Comparison of ENCODE assay signal across 13 cellular contexts in genomic region chr11:12076840-12077534, GRCh38. TPM values are rescaled to one million over a fixed set of nuclear protein-coding genes. Genes with fewer than 3 reads are reported as not detected.
DNase-seq lines count a peak whose midpoint lies in the region; ATAC-seq and TF ChIP-seq lines count a peak whose summit lies in the region.
"Had no signal": no experiment of that assay in that cellular context is flagged by ENCODE, and none has a peak within 500 bp of the region (broad histone marks: within the 10 kb centered on the region; RNA-seq: fewer than 3 reads in every experiment).

No MANE protein-coding gene starts in this region.

- H3K9ac ChIP-seq in muscle layer of colon (ENCODE audit: low read length) = no peak overlapping the region

- no peaks in the 10 kb centered on the region for H3K9me3 Mint-ChIP-seq in activated T-cell treated with anti-CD3 and anti-CD28 coated beads, Interleukin-2, amount 50 U/mL, for 24 hours
- no peaks in the 10 kb centered on the region for H3K9me3 Mint-ChIP-seq in activated CD8-positive, alpha-beta T cell treated with anti-CD3 and anti-CD28 coated beads for 36 hours
- H3K9me3 Mint-ChIP-seq: stimulated activated effector memory CD8-positive, alpha-beta T cell treated with anti-CD3 and anti-CD28 coated beads, Interleukin-12 subunit alpha, Interleukin-12 subunit beta, amount 100 ng/mL, for 72 hours had no signal

- no peak for TF ChIP-seq CTCF in RWPE1 (conservative IDR thresholded peaks at IDR 0.05; ENCODE audit: low read depth)
- no peak for TF ChIP-seq CTCF in coronary artery (IDR thresholded peaks at IDR 0.05)
- TF ChIP-seq CTCF in thoracic aorta (IDR thresholded peaks at IDR 0.05) = no peak
- TF ChIP-seq CTCF in activated CD8-positive, alpha-beta T cell treated with anti-CD3 and anti-CD28 coated beads for 36 hours (IDR thresholded peaks at IDR 0.05) = no peak

- H3K4me1 ChIP-seq in muscle layer of colon (ENCODE audit: insufficient read depth, low read length) (peaks cover 24% of the 10 kb centered on the region), thoracic aorta (ENCODE audit: control insufficient read depth in 1 of 2, low read depth in 2 of 2) (peaks cover 13 to 51% of the 10 kb centered on the region in 2 donors)

- POLR2A ChIA-PET in RWPE1 (lab: Yijun Ruan, JAX; ENCODE audit: low non-redundant PET) = no interaction called here
- POLR2A ChIA-PET in activated CD8-positive, alpha-beta T cell treated with anti-CD3 and anti-CD28 coated beads for 36 hours (lab: Charles Lee) = no interaction called here

- peak; percentile 8 for ATAC-seq in thoracic aorta (ENCODE audit: insufficient number of reproducible peaks, low FRiP score, low read depth)
- ATAC-seq in activated CD8-positive, alpha-beta T cell treated with anti-CD3 and anti-CD28 coated beads for 36 hours = no peak

- H3K9me3 ChIP-seq in muscle layer of colon (ENCODE audit: low read length) (no peaks in the 10 kb centered on the region), thoracic aorta (no peaks in the 10 kb centered on the region)

- H3K4me3 Mint-ChIP-seq in activated T-cell treated with anti-CD3 and anti-CD28 coated beads, Interleukin-2, amount 50 U/mL, for 24 hours = no peak overlapping the region
- H3K4me3 Mint-ChIP-seq in activated CD8-positive, alpha-beta T cell treated with anti-CD3 and anti-CD28 coated beads for 36 hours = no peak overlapping the region
- H3K4me3 Mint-ChIP-seq: CD4-positive, CD25-positive, alpha-beta regulatory T cell; stimulated activated effector memory CD8-positive, alpha-beta T cell treated with anti-CD3 and anti-CD28 coated beads, Interleukin-12 subunit alpha, Interleukin-12 subunit beta, amount 100 ng/mL, for 72 hours had no signal

- no peaks in the 10 kb centered on the region for H3K36me3 Mint-ChIP-seq in activated T-cell treated with anti-CD3 and anti-CD28 coated beads, Interleukin-2, amount 50 U/mL, for 24 hours (ENCODE audit: low read depth)
- H3K36me3 Mint-ChIP-seq in activated CD8-positive, alpha-beta T cell treated with anti-CD3 and anti-CD28 coated beads for 36 hours (ENCODE audit: low read depth) = no peaks in the 10 kb centered on the region
- H3K36me3 Mint-ChIP-seq: CD4-positive, CD25-positive, alpha-beta regulatory T cell; stimulated activated effector memory CD8-positive, alpha-beta T cell treated with anti-CD3 and anti-CD28 coated beads, Interleukin-12 subunit alpha, Interleukin-12 subunit beta, amount 100 ng/mL, for 72 hours had no signal

- H3K36me3 ChIP-seq in muscle layer of colon (ENCODE audit: insufficient read depth, low read length) (no peaks in the 10 kb centered on the region), thoracic aorta (no peaks in the 10 kb centered on the region)
- H3K36me3 ChIP-seq: cardiac muscle cell had no signal

- no peak overlapping the region for H3K27ac Mint-ChIP-seq in activated T-cell treated with anti-CD3 and anti-CD28 coated beads, Interleukin-2, amount 50 U/mL, for 24 hours
- H3K27ac Mint-ChIP-seq in activated CD8-positive, alpha-beta T cell treated with anti-CD3 and anti-CD28 coated beads for 36 hours = no peak overlapping the region
- H3K27ac Mint-ChIP-seq: CD4-positive, CD25-positive, alpha-beta regulatory T cell; stimulated activated effector memory CD8-positive, alpha-beta T cell treated with anti-CD3 and anti-CD28 coated beads, Interleukin-12 subunit alpha, Interleukin-12 subunit beta, amount 100 ng/mL, for 72 hours had no signal

- CTCF ChIA-PET in RWPE1 (lab: Yijun Ruan, JAX) = interaction anchor here (0.8 kb wide), 1 partner anchor 146 kb away, joined by 3 read pairs; no protein-coding TSS in a partner anchor
- CTCF ChIA-PET in activated CD8-positive, alpha-beta T cell treated with anti-CD3 and anti-CD28 coated beads for 36 hours (lab: Charles Lee) = interaction anchor here (1.0 to 1.2 kb wide), 2 partner anchors 33 to 74 kb away, joined by 3 read pairs; no protein-coding TSS in a partner anchor

- H3K27me3 ChIP-seq in muscle layer of colon (ENCODE audit: control insufficient read depth in 1 of 2, insufficient read depth in 2 of 2, low read length in 2 of 2) (no peaks in the 10 kb centered on the region), thoracic aorta (replicated peaks; ENCODE audit: insufficient read depth) (no peaks in the 10 kb centered on the region)
- H3K27me3 ChIP-seq: cardiac muscle cell had no signal

- H3K27ac ChIP-seq in RWPE1 = peak overlapping the region; percentile 55; the same call in 1 of the 2 replicates
- H3K27ac ChIP-seq in coronary artery = peak overlapping the region; percentile 86 to 93
- peak overlapping the region; percentile 67 for H3K27ac ChIP-seq in muscle layer of colon (ENCODE audit: low read depth, low read length)
- peak overlapping the region; percentile 92 for H3K27ac ChIP-seq in thoracic aorta
- H3K27ac ChIP-seq: cardiac muscle cell had no signal

- H3K4me3 ChIP-seq in coronary artery = peak overlapping the region; percentile 34
- no peak overlapping the region for H3K4me3 ChIP-seq in muscle layer of colon (ENCODE audit: low read depth in 1 of 2, low read length in 2 of 2)
- H3K4me3 ChIP-seq in thoracic aorta = peak overlapping the region; percentile 37
- H3K4me3 ChIP-seq: cardiac muscle cell had no signal

- no peaks in the 10 kb centered on the region for H3K27me3 Mint-ChIP-seq in activated T-cell treated with anti-CD3 and anti-CD28 coated beads, Interleukin-2, amount 50 U/mL, for 24 hours
- no peaks in the 10 kb centered on the region for H3K27me3 Mint-ChIP-seq in activated CD8-positive, alpha-beta T cell treated with anti-CD3 and anti-CD28 coated beads for 36 hours

- intact Hi-C loops in activated CD8-positive, alpha-beta T cell treated with anti-CD3 and anti-CD28 coated beads for 36 hours (cut with micrococcal nuclease) = no loop called here

- H3K4me1 Mint-ChIP-seq in activated T-cell treated with anti-CD3 and anti-CD28 coated beads, Interleukin-2, amount 50 U/mL, for 24 hours (ENCODE audit: low read depth) = peaks cover 3% of the 10 kb centered on the region
- H3K4me1 Mint-ChIP-seq in activated CD8-positive, alpha-beta T cell treated with anti-CD3 and anti-CD28 coated beads for 36 hours (ENCODE audit: low read depth) = no peaks in the 10 kb centered on the region
- H3K4me1 Mint-ChIP-seq: CD4-positive, CD25-positive, alpha-beta regulatory T cell had no signal

- no peak for DNase-seq in RWPE1 (ENCODE audit: low spot score)
- DNase-seq in coronary artery (ENCODE audit: low spot score) = no peak
- DNase-seq in thoracic aorta (ENCODE audit: low spot score) = no peak
- DNase-seq in dermis blood vessel endothelial cell = no peak
- no peak for DNase-seq in activated CD8-positive, alpha-beta memory T cell treated with anti-CD3 and anti-CD28 coated beads for 24 hours
- DNase-seq in activated T-cell treated with anti-CD3 and anti-CD28 coated beads, Interleukin-2, amount 50 U/mL, for 24 hours = no peak
- no peak for DNase-seq in activated CD8-positive, alpha-beta T cell treated with anti-CD3 and anti-CD28 coated beads for 36 hours
- DNase-seq: activated CD4-positive, alpha-beta T cell treated with anti-CD3 and anti-CD28 coated beads for 1 hour; CD4-positive, CD25-positive, alpha-beta regulatory T cell; GF-D8 had no signal

RNA-seq across cellular contexts. Expression of gene MICAL2, which starts 33.4 kb away (rescaled TPM):
- total RNA-seq in thoracic aorta = 100 to 1,000 TPM; 791 to 989 TPM
- total RNA-seq in dermis blood vessel endothelial cell = 110 and 124 TPM in 2 replicates
- 100 to 1,000 TPM in 1 of 2 experiments, 10 to 100 TPM in 1; 99.8 to 105 TPM for total RNA-seq in activated CD8-positive, alpha-beta T cell treated with anti-CD3 and anti-CD28 coated beads for 36 hours

Comparison
In these comparisons a context has a peak if more than half of its experiments do, and no peak if none do; other contexts are left out.
1. H3K4me3 ChIP-seq: peak in coronary artery (single experiment) and thoracic aorta (single experiment); none in muscle layer of colon (0 of 2).
2. Peak in every context shown above with its lines, with median percentiles within 50 percentile points of each other: H3K27ac ChIP-seq.